Comparison of ENCODE assay signal across 8 cellular contexts in genomic region chr4:163587867-163588266, GRCh38.
A peak's percentile ranks its signal among the peaks of the same experiment; 100 is the strongest.
DNase-seq lines count a peak whose midpoint lies in the region; ATAC-seq and TF ChIP-seq lines count a peak whose summit lies in the region.
"Had no signal": no experiment of that assay in that cellular context is flagged by ENCODE, and none has a peak within 500 bp of the region (broad histone marks: within the 10 kb centered on the region; RNA-seq: fewer than 3 reads in every experiment).

No MANE protein-coding gene starts in this region.

- no peaks in the 10 kb centered on the region; the same call in 2 of the 3 replicates for H3K9me3 Mint-ChIP-seq in GM23338

- no peaks in the 10 kb centered on the region for H3K27me3 Mint-ChIP-seq in GM23338 (ENCODE audit: insufficient read depth, low read depth, poor library complexity)

- no peaks in the 10 kb centered on the region for H3K4me1 ChIP-seq in GM23338 (ENCODE audit: insufficient read depth)

- intact Hi-C loops in Right ventricle myocardium superior (cut with DNase I), result no loop called here

- H3K27me3 ChIP-seq in GM23338 (ENCODE audit: insufficient read depth) (no peaks in the 10 kb centered on the region), kidney epithelial cell (ENCODE audit: control insufficient read depth, insufficient read depth, low read length) (no peaks in the 10 kb centered on the region)

- no peak overlapping the region for H3K27ac ChIP-seq in GM23338 (ENCODE audit: low read depth)
- H3K27ac ChIP-seq: thoracic aorta had no signal

- no peaks in the 10 kb centered on the region for H3K4me1 Mint-ChIP-seq in GM23338

- H3K4me2 ChIP-seq in GM23338, result no peak overlapping the region

- no peaks in the 10 kb centered on the region for H3F3A ChIP-seq in GM23338 (replicated peaks; ENCODE audit: low read depth)

- H3K4me3 ChIP-seq in GM23338 (no peak overlapping the region), kidney epithelial cell (ENCODE audit: low read depth, low read length) (no peak overlapping the region)
- H3K4me3 ChIP-seq: thoracic aorta had no signal

- DNase-seq in GM23338 (ENCODE audit: low spot score), result peak; percentile 51
- DNase-seq in LHCN-M2 (ENCODE audit: low read depth), result peak; percentile 26
- no peak for DNase-seq in kidney epithelial cell (ENCODE audit: low read depth)
- no peak for DNase-seq in 8988T
- DNase-seq in activated CD4-positive, CD25-positive, alpha-beta regulatory T cell treated with anti-CD3 and anti-CD28 coated beads, Interleukin-2, amount 50 U/mL, for 72 hours, result no peak
- no peak for DNase-seq in Right ventricle myocardium superior

- ATAC-seq in GM18517 (IDR thresholded peaks at IDR 0.05; ENCODE audit: unreplicated experiment), result peak; percentile 50
- ATAC-seq in GM23338, result no peak; the same call in 2 of the 3 replicates
- no peak for ATAC-seq in Right ventricle myocardium superior (ENCODE audit: poor library complexity)

- no peaks in the 10 kb centered on the region for H3K9me2 ChIP-seq in GM23338 (ENCODE audit: insufficient read depth)

- no peak overlapping the region for H3K4me3 Mint-ChIP-seq in GM23338

- H3K27ac Mint-ChIP-seq in GM23338, result no peak overlapping the region

- TF ChIP-seq CTCF in GM23338 (conservative IDR thresholded peaks at IDR 0.05; ENCODE audit: low read depth in 2 of 2) (peak; percentile 49 to 63), kidney epithelial cell (IDR thresholded peaks at IDR 0.05; ENCODE audit: insufficient read depth, low read length, poor library complexity, severe bottlenecking) (peak; percentile 29)

- no peaks in the 10 kb centered on the region for H3K79me2 ChIP-seq in GM23338 (replicated peaks; ENCODE audit: insufficient read depth)

- peaks cover 4% of the 10 kb centered on the region; the same call in 1 of the 2 replicates for H3K36me3 ChIP-seq in GM23338 (ENCODE audit: insufficient read depth)
- H3K36me3 ChIP-seq in kidney epithelial cell (ENCODE audit: control insufficient read depth, insufficient read depth, low read length), result no peaks in the 10 kb centered on the region
- H3K36me3 ChIP-seq: thoracic aorta had no signal

- H2AFZ ChIP-seq in GM23338, result no peak overlapping the region

- H4K20me1 ChIP-seq in GM23338 (replicated peaks; ENCODE audit: insufficient read depth), result no peaks in the 10 kb centered on the region

- peaks cover 2% of the 10 kb centered on the region; the same call in 2 of the 3 replicates for H3K36me3 Mint-ChIP-seq in GM23338 (ENCODE audit: low read depth)

TF ChIP-seq in GM23338, 12 proteins besides CTCF, POLR2A, EP300 and RAD21 (continues in another document):
- TF ChIP-seq JUNB (IDR thresholded peaks at IDR 0.05; ENCODE audit: unreplicated experiment) (no peak), STAT1 (IDR thresholded peaks at IDR 0.05; ENCODE audit: unreplicated experiment) (no peak), ZNF462 (CRISPR knock-in tag; IDR thresholded peaks at IDR 0.05) (no peak), ETS1 (IDR thresholded peaks at IDR 0.05) (no peak), EZH2phosphoT487 (IDR thresholded peaks at IDR 0.05; ENCODE audit: unreplicated experiment) (no peak), REST (IDR thresholded peaks at IDR 0.05; ENCODE audit: unreplicated experiment) (no peak), EZH2 (IDR thresholded peaks at IDR 0.05; ENCODE audit: low read depth, unreplicated experiment) (no peak), POLR2AphosphoS5 (IDR thresholded peaks at IDR 0.05; ENCODE audit: low read depth) (no peak), ZNF331 (CRISPR knock-in tag; IDR thresholded peaks at IDR 0.05; ENCODE audit: low read depth) (no peak), NANOG (IDR thresholded peaks at IDR 0.05; ENCODE audit: borderline replicate concordance) (no peak), CREB1 (CRISPR knock-in tag; IDR thresholded peaks at IDR 0.05; ENCODE audit: low read depth) (no peak)

Comparison
In these comparisons a context has a peak if more than half of its experiments do, and no peak if none do; other contexts are left out.
1. DNase-seq: peak in GM23338 (single experiment) and LHCN-M2 (single experiment); none in kidney epithelial cell (single experiment), 8988T (single experiment), activated CD4-positive, CD25-positive, alpha-beta regulatory T cell treated with anti-CD3 and anti-CD28 coated beads, Interleukin-2, amount 50 U/mL, for 72 hours (single experiment) and Right ventricle myocardium superior (single experiment).